In the genomic region with DNA sequence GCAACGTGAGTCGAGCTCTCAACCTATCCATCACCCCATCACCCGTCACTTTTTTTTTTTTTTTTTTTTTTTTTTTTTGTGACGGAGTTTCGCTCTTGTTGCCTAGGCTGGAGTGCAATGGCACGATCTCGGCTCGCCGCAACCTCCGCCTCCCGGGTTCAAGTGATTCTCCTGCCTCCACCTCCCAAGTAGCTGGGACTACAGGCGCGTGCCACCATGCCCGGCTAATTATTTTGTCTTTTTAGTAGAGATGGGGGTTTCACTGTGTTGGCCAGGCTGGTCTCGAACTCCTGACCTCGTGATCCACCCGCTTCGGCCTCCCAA, we compare ENCODE assay signal across 8 cellular contexts. TPM values are rescaled to one million over a fixed set of nuclear protein-coding genes. Genes with fewer than 3 reads are reported as not detected.
DNase-seq lines count a peak whose midpoint lies in the region; ATAC-seq and TF ChIP-seq lines count a peak whose summit lies in the region.
"Not testable (repeated sequence)": the region's sequence is repeated elsewhere in the genome, so short reads cannot be mapped to it uniquely, and the experiment has no call there.

No MANE protein-coding gene starts in this region.

- intact Hi-C loops in esophagus muscularis mucosa (cut with DNase I); right lobe of liver (cut with DNase I); psoas muscle (cut with DNase I); aorta (cut with DNase I): not testable (repeated sequence)

- not testable (repeated sequence) for TF ChIP-seq POLR2A in esophagus muscularis mucosa (IDR thresholded peaks at IDR 0.05; ENCODE audit: low read depth); right lobe of liver (IDR thresholded peaks at IDR 0.05)

- H3K4me3 ChIP-seq in SJSA1: peak overlapping the region; percentile 37
- peak overlapping the region; percentile 81 for H3K4me3 ChIP-seq in adipocyte (ENCODE audit: low read length)
- peak overlapping the region; percentile 57 to 62 (median 60) for H3K4me3 ChIP-seq in esophagus muscularis mucosa
- peak overlapping the region; percentile 30 to 64 (median 49) for H3K4me3 ChIP-seq in right lobe of liver
- peak overlapping the region; percentile 77 for H3K4me3 ChIP-seq in psoas muscle
- H3K4me3 ChIP-seq in aorta (ENCODE audit: low read length in 2 of 2): peak overlapping the region; percentile 42 to 75

- not testable (repeated sequence) for H3K9me3 ChIP-seq in SJSA1 (replicated peaks); adipocyte (ENCODE audit: control insufficient read depth, low read length); esophagus muscularis mucosa; right lobe of liver; psoas muscle; aorta (ENCODE audit: control insufficient read depth, low read length)

- 0 out of 2 replicates have a peak overlapping the region, but pooled peaks have one; percentile 7 for H3K27ac ChIP-seq in SJSA1
- H3K27ac ChIP-seq in esophagus muscularis mucosa (replicated peaks in 1 of 4): peak overlapping the region; percentile 79 to 87 (median 84)
- peak overlapping the region in 1 of 3 donors; percentile 93 for H3K27ac ChIP-seq in right lobe of liver
- peak overlapping the region; percentile 90 for H3K27ac ChIP-seq in psoas muscle
- H3K27ac ChIP-seq in aorta (ENCODE audit: low read depth in 1 of 2, low read length in 2 of 2): not testable (repeated sequence)

- TF ChIP-seq CTCF in esophagus muscularis mucosa (IDR thresholded peaks at IDR 0.05); right lobe of liver (IDR thresholded peaks at IDR 0.05); psoas muscle (IDR thresholded peaks at IDR 0.05): not testable (repeated sequence)

- not testable (repeated sequence) for H3K4me1 ChIP-seq in SJSA1 (replicated peaks); adipocyte (ENCODE audit: control insufficient read depth, insufficient read depth, low read length); right lobe of liver; psoas muscle; aorta (ENCODE audit: control insufficient read depth in 1 of 2, insufficient read depth in 2 of 2, low read length in 2 of 2)
- H3K4me1 ChIP-seq in esophagus muscularis mucosa: peaks cover 13 to 22% (median 20%) of the 10 kb centered on the region in 4 donors

- not testable (repeated sequence) for TF ChIP-seq EP300 in esophagus muscularis mucosa (IDR thresholded peaks at IDR 0.05)

- peak overlapping the region; percentile 77 for H3K9ac ChIP-seq in adipocyte (ENCODE audit: low read length)

- H3K36me3 ChIP-seq in SJSA1; adipocyte (ENCODE audit: control insufficient read depth, insufficient read depth, low read length, severe bottlenecking); esophagus muscularis mucosa; right lobe of liver; psoas muscle (ENCODE audit: insufficient read depth in 1 of 2, low read depth in 1 of 2); aorta (ENCODE audit: control insufficient read depth in 1 of 2, insufficient read depth in 2 of 2, low read length in 1 of 2): not testable (repeated sequence)

- WGBS in esophagus muscularis mucosa: 53% methylated on average over 18 of the region's 18 CpGs
- WGBS in right lobe of liver (ENCODE audit: insufficient coverage, low coverage, low lambda C conversion rate, missing lambda C conversion rate): 39% methylated on average over 9 of the region's 18 CpGs
- 37 to 53% (median 48%) methylated on average over 15 to 18 of the region's 18 CpGs for WGBS in psoas muscle, 3 donors
- WGBS in aorta, 2 donors: 44 to 51% methylated on average over 18 of the region's 18 CpGs

- ATAC-seq in GM18502 (IDR thresholded peaks at IDR 0.05; ENCODE audit: poor library complexity, unreplicated experiment): peak; percentile 35
- ATAC-seq in HG03135 (IDR thresholded peaks at IDR 0.05; ENCODE audit: unreplicated experiment): peak; percentile 45
- ATAC-seq in right lobe of liver; aorta (ENCODE audit: low FRiP score): not testable (repeated sequence)
- peak in 1 of 4 donors; percentile 46 for ATAC-seq in psoas muscle

- not testable (repeated sequence) for H3K27me3 ChIP-seq in SJSA1 (replicated peaks); adipocyte (replicated peaks; ENCODE audit: control insufficient read depth, insufficient read depth, low read length); esophagus muscularis mucosa; right lobe of liver; psoas muscle (ENCODE audit: insufficient read depth in 3 of 3, low read length in 2 of 3); aorta (ENCODE audit: control insufficient read depth in 1 of 2, insufficient read depth in 2 of 2, low read length in 1 of 2)

- not testable (repeated sequence) for DNase-seq in SJSA1 (ENCODE audit: low read depth in 1 of 2, low spot score in 2 of 2); adipocyte (ENCODE audit: low read depth); esophagus muscularis mucosa (ENCODE audit: extremely low spot score); right lobe of liver; psoas muscle; aorta

RNA-seq across cellular contexts. Expression of a gene that starts 0.4 kb away (rescaled TPM):
- not detected in 2 replicates for total RNA-seq in SJSA1 (2014; rRNA removed; shearing (Covaris generic))
- total RNA-seq in esophagus muscularis mucosa (1 to 10 TPM in 2 of 4 donors, under 1 TPM in 2; 0.33 to 1.7 (median 1.1) TPM), right lobe of liver (under 1 TPM in 3 of 6 experiments, not detected in 3; 0.12 to 0.13 (median 0.12) TPM), psoas muscle (under 1 TPM in 2 of 4 donors, not detected in 2; 0.17 to 0.32 TPM), aorta (1 to 10 TPM in 1 of 2 donors, under 1 TPM in 1; 0.81 to 1.4 TPM)
- polyA plus RNA-seq in psoas muscle (under 1 TPM; 0.31 to 0.99 (median 0.63) TPM), aorta (1 to 10 TPM; 2.4 to 3.8 TPM)

RNA-seq across cellular contexts. Expression of a gene that starts 12.0 kb away (rescaled TPM):
- 77.0 and 122 TPM in 2 replicates for total RNA-seq in SJSA1 (2014; rRNA removed; shearing (Covaris generic))
- total RNA-seq in esophagus muscularis mucosa: 10 to 100 TPM; 52.3 to 87.7 (median 71.3) TPM
- 10 to 100 TPM; 16.6 to 95.9 (median 33.6) TPM for total RNA-seq in right lobe of liver
- 10 to 100 TPM; 18.6 to 24.1 (median 21.5) TPM for total RNA-seq in psoas muscle
- polyA plus RNA-seq in psoas muscle: 10 to 100 TPM; 10.5 to 20.5 (median 17.9) TPM
- 100 to 1,000 TPM in 1 of 2 donors, 10 to 100 TPM in 1; 84.5 to 106 TPM for total RNA-seq in aorta
- polyA plus RNA-seq in aorta: 10 to 100 TPM; 14.8 to 26.4 TPM

RNA-seq across cellular contexts. Expression of a gene that starts 35.8 kb away (rescaled TPM):
- 45.7 and 47.1 TPM in 2 replicates for total RNA-seq in SJSA1 (2014; rRNA removed; shearing (Covaris generic))
- total RNA-seq in esophagus muscularis mucosa (100 to 1,000 TPM in 1 of 4 donors, 10 to 100 TPM in 3; 68.9 to 101 (median 78.5) TPM), right lobe of liver (10 to 100 TPM; 30.1 to 42.7 (median 33.0) TPM), psoas muscle (10 to 100 TPM; 21.0 to 26.8 (median 22.9) TPM), aorta (10 to 100 TPM; 50.2 to 59.3 TPM)
- polyA plus RNA-seq in psoas muscle (10 to 100 TPM; 17.6 to 22.6 (median 21.2) TPM), aorta (10 to 100 TPM; 15.5 to 36.4 TPM)
